8 cellular contexts compared by ENCODE assay signal in the genomic region with DNA sequence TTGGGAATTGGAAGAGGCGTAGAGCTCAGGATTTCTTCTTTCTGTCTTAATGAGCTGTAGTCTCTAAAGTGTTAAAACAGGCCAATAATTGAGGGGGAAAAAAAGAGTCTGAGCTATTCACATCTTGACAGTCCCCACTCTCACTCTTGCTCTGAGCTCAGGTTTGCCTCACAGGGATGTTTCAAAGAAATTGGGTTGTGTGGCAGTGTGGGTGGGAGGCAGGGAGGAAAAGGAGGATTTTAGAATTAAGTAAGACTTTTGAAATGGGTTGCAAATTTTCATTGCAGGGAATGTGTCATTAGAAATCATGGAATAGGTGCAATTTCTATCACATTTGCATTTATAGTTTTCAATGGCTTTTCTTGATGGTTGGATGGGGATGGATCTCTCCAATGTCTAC.
"Had no signal": no experiment of that assay in that cellular context is flagged by ENCODE, and none has a peak within 500 bp of the region (broad histone marks: within the 10 kb centered on the region; RNA-seq: fewer than 3 reads in every experiment).

No MANE protein-coding gene starts in this region.

- H3K27ac Mint-ChIP-seq: HFFc6 had no signal

- H3K36me3 ChIP-seq: HAP-1 had no signal

- H3K9me3 ChIP-seq: HAP-1 had no signal

- ATAC-seq: HCT116, K562 had no signal

- H3K4me1 ChIP-seq: HAP-1 had no signal

- H3K27ac ChIP-seq: HL-60 had no signal

- H3K4me3 ChIP-seq: HAP-1, K562 had no signal

- DNase-seq: GOT3, HFFc6, IMR-90, KG1 had no signal
